8 cellular contexts compared by ENCODE assay signal in the genomic region with DNA sequence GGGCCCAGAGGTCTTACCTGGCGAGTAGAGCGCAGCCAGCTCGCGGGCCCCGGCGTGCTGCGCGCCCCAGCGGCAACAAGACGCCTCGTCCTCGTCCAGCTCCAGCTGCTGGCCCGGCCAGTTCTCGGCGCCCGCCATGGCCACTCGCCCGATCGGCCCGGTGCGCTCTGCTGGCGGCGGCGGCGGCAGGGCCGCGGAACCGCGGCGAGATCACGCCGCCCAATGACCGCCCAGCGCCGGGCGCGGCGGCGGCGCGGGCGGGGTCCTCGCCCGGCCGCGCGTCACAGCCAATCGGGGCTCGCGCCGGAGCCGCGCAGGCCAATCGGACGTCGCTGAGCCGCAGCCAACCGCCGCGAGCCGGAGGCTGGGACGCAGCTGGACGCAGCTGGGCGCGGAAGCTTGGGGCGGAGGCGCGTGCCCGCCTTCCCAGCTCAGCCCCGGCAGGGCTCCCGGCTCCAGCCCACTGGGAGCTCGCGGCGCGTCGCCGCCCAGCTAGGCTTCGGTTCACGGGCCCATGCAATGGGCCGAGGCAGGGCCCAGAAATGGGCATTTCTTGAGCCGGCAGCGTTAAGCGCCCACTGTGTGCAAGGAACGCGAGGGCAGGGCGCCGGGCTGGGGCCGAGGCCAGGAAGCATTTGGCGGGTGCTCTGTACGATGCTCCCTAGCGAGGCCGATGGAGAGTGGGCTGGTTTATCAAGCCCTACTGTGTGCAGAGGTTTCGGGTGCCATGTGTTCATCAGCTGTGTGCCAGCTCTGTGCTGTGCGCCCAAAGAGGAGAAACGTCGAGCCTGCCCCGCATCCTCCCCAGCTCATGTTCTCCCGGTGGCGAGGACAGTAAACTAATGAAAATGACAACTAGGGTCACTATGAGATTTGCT.
DNase-seq lines count a peak whose midpoint lies in the region; TF ChIP-seq lines count a peak whose summit lies in the region.

A gene (minus strand): TSS at position 224 of the 878 bp plus-strand sequence. CDS start 86 bp downstream, at position 138.

- H3K4me1 ChIP-seq in neuron (ENCODE audit: insufficient read depth, low read length) = peaks cover 20% of the 10 kb centered on the region
- H3K4me1 ChIP-seq in subcutaneous abdominal adipose tissue (ENCODE audit: control insufficient read depth in 5 of 5, insufficient read depth in 5 of 5, low read length in 5 of 5) = peaks cover 20 to 51% (median 49%) of the 10 kb centered on the region in 5 donors

- H3K9me3 ChIP-seq in neuron (ENCODE audit: low read length) = no peaks in the 10 kb centered on the region
- H3K9me3 ChIP-seq in subcutaneous abdominal adipose tissue (ENCODE audit: control insufficient read depth in 5 of 5, low read length in 5 of 5) = no peaks in the 10 kb centered on the region

- H3K9ac ChIP-seq in subcutaneous abdominal adipose tissue (ENCODE audit: low read length in 5 of 5) = peak within 1 kb of the TSS; percentile 86 to 94 (median 91)

- H3K4me3 ChIP-seq in foreskin fibroblast (ENCODE audit: low read depth in 1 of 2, low read length in 2 of 2) (peak within 1 kb of the TSS; percentile 70 to 91), neuron (ENCODE audit: low read length) (peak within 1 kb of the TSS; percentile 71), subcutaneous abdominal adipose tissue (ENCODE audit: low read depth in 1 of 5, low read length in 5 of 5) (peak within 1 kb of the TSS; percentile 87 to 88 (median 87))

- H3K27me3 ChIP-seq in neuron (ENCODE audit: insufficient read depth, low read length) (no peaks in the 10 kb centered on the region), subcutaneous abdominal adipose tissue (ENCODE audit: control insufficient read depth in 5 of 5, insufficient read depth in 4 of 5, low read length in 5 of 5) (no peaks in the 10 kb centered on the region)

- no peak for TF ChIP-seq CTCF in foreskin fibroblast (IDR thresholded peaks at IDR 0.05; ENCODE audit: low read depth, low read length)

- DNase-seq in EH (ENCODE audit: low read depth) (peak; percentile 91), GOT3 (lab: John Stamatoyannopoulos, UW) (peak; percentile 85), LoVo (ENCODE audit: low spot score) (peak; percentile 94), SIG-M5 treated with dmso at 0.1 percent for 504 hours (lab: John Stamatoyannopoulos, UW; ENCODE audit: unreplicated experiment) (peak; percentile 90), activated gamma-delta T cell treated with Interleukin-2 at 50 U/mL for 16 hours (peak; percentile 75), foreskin fibroblast (peak; percentile 95 to 98)

- peak within 1 kb of the TSS; percentile 94 for H3K27ac ChIP-seq in subcutaneous abdominal adipose tissue (ENCODE audit: low read depth, low read length)

- H2AFZ ChIP-seq in neuron (ENCODE audit: low read depth, low read length) = peak within 1 kb of the TSS; percentile 41

- H3K36me3 ChIP-seq in neuron (ENCODE audit: insufficient read depth, low read length) (peaks cover 8% of the 10 kb centered on the region), subcutaneous abdominal adipose tissue (ENCODE audit: control insufficient read depth in 5 of 5, insufficient read depth in 5 of 5, low read length in 5 of 5) (peaks cover 0 to 7% (median 3%) of the 10 kb centered on the region in 5 donors)

Comparison
In these comparisons a context has a peak if more than half of its experiments do, and no peak if none do; other contexts are left out.
1. Peak in every context shown above with its lines: DNase-seq, H3K4me3 ChIP-seq and H3K27ac ChIP-seq.